Comparison of ENCODE assay signal across 18 cellular contexts in the genomic region with DNA sequence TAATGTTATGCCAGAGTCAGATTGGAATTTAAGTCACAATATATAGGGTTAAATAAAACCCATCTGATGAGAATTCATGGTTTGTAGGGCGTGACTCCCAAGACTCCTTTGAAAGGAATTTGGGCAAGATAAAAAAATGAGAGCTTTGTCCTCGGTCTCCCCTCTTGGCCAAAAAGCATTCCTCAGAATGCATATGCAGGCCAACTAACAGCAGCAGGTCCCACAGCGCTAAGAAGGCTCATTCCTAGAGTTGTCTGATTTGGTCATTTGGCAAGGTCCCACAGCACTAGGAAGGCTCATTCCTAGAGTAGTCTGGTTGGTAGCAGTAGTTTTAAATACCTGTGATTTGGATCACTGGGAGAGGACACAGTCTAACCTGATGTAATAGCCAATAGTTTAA.
DNase-seq lines count a peak whose midpoint lies in the region; ATAC-seq, FAIRE-seq and TF ChIP-seq lines count a peak whose summit lies in the region.
"Had no signal": no experiment of that assay in that cellular context is flagged by ENCODE, and none has a peak within 500 bp of the region (broad histone marks: within the 10 kb centered on the region; RNA-seq: fewer than 3 reads in every experiment).

No MANE protein-coding gene starts in this region.

- H3K9ac ChIP-seq in astrocyte (ENCODE audit: low read length) (no peak overlapping the region), endodermal cell (ENCODE audit: extremely low read depth, low read length, poor library complexity, severe bottlenecking) (no peak overlapping the region), mesendoderm (ENCODE audit: low read length) (no peak overlapping the region)

- H2AK5ac ChIP-seq in mesendoderm (ENCODE audit: low read length), result peak overlapping the region; percentile 37

- H3K4me3 Mint-ChIP-seq in astrocyte (ENCODE audit: unreplicated experiment) (no peak overlapping the region), endodermal cell (no peak overlapping the region)
- no peak overlapping the region for H3K4me3 Mint-ChIP-seq in CD8-positive, alpha-beta T cell
- H3K4me3 Mint-ChIP-seq in activated T-helper 1 cell treated with anti-CD3 and anti-CD28 coated beads, Interleukin-12 subunit alpha, Interleukin-12 subunit beta, Interleukin-2, Interleukin-4 antibody, amounts not matched to agents 30 ng/mL and 10 ng/mL and 1 ng/mL, durations not matched to agents 14 hours and 24 hours and 36 hours, result no peak overlapping the region
- H3K4me3 Mint-ChIP-seq: CD4-positive, alpha-beta T cell; IgD-negative memory B cell had no signal

- H2BK15ac ChIP-seq in mesendoderm (replicated peaks; ENCODE audit: low read depth), result no peak overlapping the region

- H3K27ac Mint-ChIP-seq in astrocyte (ENCODE audit: unreplicated experiment) (no peak overlapping the region), endodermal cell (no peak overlapping the region)
- H3K27ac Mint-ChIP-seq in CD8-positive, alpha-beta T cell, result no peak overlapping the region
- no peak overlapping the region for H3K27ac Mint-ChIP-seq in activated T-helper 1 cell treated with anti-CD3 and anti-CD28 coated beads, Interleukin-12 subunit alpha, Interleukin-12 subunit beta, Interleukin-2, Interleukin-4 antibody, amounts not matched to agents 30 ng/mL and 10 ng/mL and 1 ng/mL, durations not matched to agents 14 hours and 24 hours and 36 hours
- H3K27ac Mint-ChIP-seq: CD4-positive, alpha-beta T cell; IgD-negative memory B cell had no signal

- H3K9me3 ChIP-seq in astrocyte (ENCODE audit: insufficient read depth, low read depth, low read length) (no peaks in the 10 kb centered on the region), endodermal cell (ENCODE audit: control insufficient read depth, low read length) (peaks cover 70% of the 10 kb centered on the region), testis (no peaks in the 10 kb centered on the region)
- H3K9me3 ChIP-seq in CD8-positive, alpha-beta T cell (ENCODE audit: low read length), result no peaks in the 10 kb centered on the region
- H3K9me3 ChIP-seq: HAP-1 had no signal

- no peaks in the 10 kb centered on the region for H3K36me3 Mint-ChIP-seq in astrocyte (ENCODE audit: low read depth, unreplicated experiment)
- H3K36me3 Mint-ChIP-seq in endodermal cell (ENCODE audit: low read depth), result peaks cover 18% of the 10 kb centered on the region
- H3K36me3 Mint-ChIP-seq in CD8-positive, alpha-beta T cell, result no peaks in the 10 kb centered on the region
- no peaks in the 10 kb centered on the region for H3K36me3 Mint-ChIP-seq in activated T-helper 1 cell treated with anti-CD3 and anti-CD28 coated beads, Interleukin-12 subunit alpha, Interleukin-12 subunit beta, Interleukin-2, Interleukin-4 antibody, amounts not matched to agents 30 ng/mL and 10 ng/mL and 1 ng/mL, durations not matched to agents 14 hours and 24 hours and 36 hours (ENCODE audit: low read depth)
- H3K36me3 Mint-ChIP-seq: IgD-negative memory B cell had no signal

- no peak overlapping the region for H3K4ac ChIP-seq in mesendoderm (ENCODE audit: low read depth, low read length)

- no peak for TF ChIP-seq POLR2A in testis (IDR thresholded peaks at IDR 0.05)

- POLR2A ChIA-PET in CD8-positive, alpha-beta T cell (lab: Charles Lee), result no interaction called here

- H3K18ac ChIP-seq in mesendoderm (ENCODE audit: low read length), result no peak overlapping the region

- H3K4me1 Mint-ChIP-seq in astrocyte (ENCODE audit: low read depth, unreplicated experiment), result no peaks in the 10 kb centered on the region
- peaks cover 15% of the 10 kb centered on the region for H3K4me1 Mint-ChIP-seq in endodermal cell
- H3K4me1 Mint-ChIP-seq in CD8-positive, alpha-beta T cell (ENCODE audit: low read depth), result no peaks in the 10 kb centered on the region
- H3K4me1 Mint-ChIP-seq in activated T-helper 1 cell treated with anti-CD3 and anti-CD28 coated beads, Interleukin-12 subunit alpha, Interleukin-12 subunit beta, Interleukin-2, Interleukin-4 antibody, amounts not matched to agents 30 ng/mL and 10 ng/mL and 1 ng/mL, durations not matched to agents 14 hours and 24 hours and 36 hours (ENCODE audit: low read depth), result no peaks in the 10 kb centered on the region

- H3K4me2 ChIP-seq in astrocyte (ENCODE audit: low read length), result no peak overlapping the region
- no peak overlapping the region for H3K4me2 ChIP-seq in mesendoderm (ENCODE audit: low read length)

- H3K23ac ChIP-seq in mesendoderm (ENCODE audit: low read length), result no peak overlapping the region

- no peak overlapping the region for H4K8ac ChIP-seq in mesendoderm (ENCODE audit: low read depth, low read length)

- H3K79me2 ChIP-seq in astrocyte (ENCODE audit: insufficient read depth, low read length) (no peaks in the 10 kb centered on the region), mesendoderm (ENCODE audit: control insufficient read depth, insufficient read depth, low read length) (no peaks in the 10 kb centered on the region)

- no peaks in the 10 kb centered on the region for H3K27me3 Mint-ChIP-seq in astrocyte (ENCODE audit: low read depth, unreplicated experiment)
- no peaks in the 10 kb centered on the region for H3K27me3 Mint-ChIP-seq in endodermal cell (ENCODE audit: insufficient read depth)
- no peaks in the 10 kb centered on the region for H3K27me3 Mint-ChIP-seq in CD8-positive, alpha-beta T cell (ENCODE audit: low read depth)
- H3K27me3 Mint-ChIP-seq in activated T-helper 1 cell treated with anti-CD3 and anti-CD28 coated beads, Interleukin-12 subunit alpha, Interleukin-12 subunit beta, Interleukin-2, Interleukin-4 antibody, amounts not matched to agents 30 ng/mL and 10 ng/mL and 1 ng/mL, durations not matched to agents 14 hours and 24 hours and 36 hours (ENCODE audit: insufficient read depth), result no peaks in the 10 kb centered on the region
- H3K27me3 Mint-ChIP-seq: CD4-positive, alpha-beta T cell; IgD-negative memory B cell had no signal

- H3K27ac ChIP-seq in astrocyte (ENCODE audit: low read depth, low read length) (no peak overlapping the region), endodermal cell (ENCODE audit: low read depth, low read length) (no peak overlapping the region), mesendoderm (ENCODE audit: low read depth, low read length) (no peak overlapping the region), testis (no peak overlapping the region)
- H3K27ac ChIP-seq in CD8-positive, alpha-beta T cell (ENCODE audit: low read depth, low read length), result no peak overlapping the region
- H3K27ac ChIP-seq: C4-2B had no signal

- no peaks in the 10 kb centered on the region for H3K36me3 ChIP-seq in astrocyte (ENCODE audit: insufficient read depth, low read length)
- peaks cover 7% of the 10 kb centered on the region for H3K36me3 ChIP-seq in endodermal cell (ENCODE audit: control insufficient read depth, insufficient read depth, low read length)
- H3K36me3 ChIP-seq in mesendoderm (ENCODE audit: control insufficient read depth, insufficient read depth, low read length), result no peaks in the 10 kb centered on the region
- no peaks in the 10 kb centered on the region for H3K36me3 ChIP-seq in CD8-positive, alpha-beta T cell (ENCODE audit: insufficient read depth, low read length)
- no peaks in the 10 kb centered on the region for H3K36me3 ChIP-seq in testis (ENCODE audit: low read depth, missing control alignments)
- H3K36me3 ChIP-seq: HAP-1 had no signal

- no peak for TF ChIP-seq CTCF in AG10803 (conservative IDR thresholded peaks at IDR 0.05; ENCODE audit: low read length)
- TF ChIP-seq CTCF in astrocyte (IDR thresholded peaks at IDR 0.05; ENCODE audit: insufficient read depth, low read depth, low read length), result no peak
- TF ChIP-seq CTCF in endodermal cell (conservative IDR thresholded peaks at IDR 0.05), result no peak
- no peak for TF ChIP-seq CTCF in CD8-positive, alpha-beta T cell (IDR thresholded peaks at IDR 0.05)
- TF ChIP-seq CTCF in testis (IDR thresholded peaks at IDR 0.05), result no peak

- no peaks in the 10 kb centered on the region for H4K20me1 ChIP-seq in astrocyte (ENCODE audit: insufficient read depth, low read length)

- no peak for FAIRE-seq in astrocyte (lab: Jason Lieb, UNC)
- FAIRE-seq: HepG2 had no signal

- intact Hi-C loops in CD8-positive, alpha-beta T cell (cut with DNase I, micrococcal nuclease), result loop anchor here in 1 of 2 experiments (2.0 kb wide), 1 partner anchor 25 kb away; no protein-coding TSS in a partner anchor
- intact Hi-C loops in activated T-helper 1 cell treated with anti-CD3 and anti-CD28 coated beads, Interleukin-12 subunit alpha, Interleukin-12 subunit beta, Interleukin-2, Interleukin-4 antibody, amounts not matched to agents 30 ng/mL and 10 ng/mL and 1 ng/mL, durations not matched to agents 14 hours and 24 hours and 36 hours (cut with micrococcal nuclease), result no loop called here
- intact Hi-C loops in testis (cut with DNase I; ENCODE audit: low total_unique reads), result no loop called here

- ATAC-seq in CD8-positive, alpha-beta T cell, result no peak
- ATAC-seq: HepG2 had no signal

- no peak overlapping the region for H2BK120ac ChIP-seq in mesendoderm (ENCODE audit: low read depth, low read length)

- CTCF ChIA-PET in CD8-positive, alpha-beta T cell (lab: Charles Lee), result no interaction called here

- DNase-seq in AG10803 (ENCODE audit: low read depth) (peak; percentile 10), astrocyte (ENCODE audit: low read depth) (peak; percentile 62), endodermal cell (no peak), mesendoderm (no peak), superior temporal gyrus (ENCODE audit: extremely low spot score) (no peak), testis (no peak)
- no peak for DNase-seq in CD8-positive, alpha-beta T cell
- no peak for DNase-seq in activated T-helper 1 cell treated with anti-CD3 and anti-CD28 coated beads, Interleukin-12 subunit alpha, Interleukin-12 subunit beta, Interleukin-2, Interleukin-4 antibody, amounts not matched to agents 30 ng/mL and 10 ng/mL and 1 ng/mL, durations not matched to agents 14 hours and 24 hours and 36 hours (ENCODE audit: low spot score)
- DNase-seq: ACHN; AML-193; CD4-positive, alpha-beta T cell; DMS153; DMS79; GF-D8 had no signal

- no peaks in the 10 kb centered on the region for H3K27me3 ChIP-seq in astrocyte (ENCODE audit: insufficient read depth, low read length)
- H3K27me3 ChIP-seq in endodermal cell (ENCODE audit: control insufficient read depth, insufficient read depth, low read length, poor library complexity, severe bottlenecking), result no peaks in the 10 kb centered on the region
- no peaks in the 10 kb centered on the region for H3K27me3 ChIP-seq in mesendoderm (ENCODE audit: insufficient read depth, low read length, poor library complexity)
- H3K27me3 ChIP-seq in CD8-positive, alpha-beta T cell (ENCODE audit: insufficient read depth, low read length), result no peaks in the 10 kb centered on the region
- no peaks in the 10 kb centered on the region for H3K27me3 ChIP-seq in testis

- no peak overlapping the region for H3K4me3 ChIP-seq in AG10803 (ENCODE audit: low read length)
- H3K4me3 ChIP-seq in astrocyte (ENCODE audit: insufficient read depth, low read depth, low read length), result no peak overlapping the region
- H3K4me3 ChIP-seq in endodermal cell (ENCODE audit: low read length), result peak overlapping the region; percentile 10
- H3K4me3 ChIP-seq in mesendoderm (ENCODE audit: low read length), result no peak overlapping the region
- no peak overlapping the region for H3K4me3 ChIP-seq in CD8-positive, alpha-beta T cell (ENCODE audit: low read depth, low read length)
- no peak overlapping the region for H3K4me3 ChIP-seq in testis
- H3K4me3 ChIP-seq: HAP-1 had no signal

- H3K79me1 ChIP-seq in mesendoderm (ENCODE audit: low read length), result no peaks in the 10 kb centered on the region

- H3K4me1 ChIP-seq in astrocyte (ENCODE audit: insufficient read depth, low read length), result no peaks in the 10 kb centered on the region
- H3K4me1 ChIP-seq in endodermal cell (ENCODE audit: control insufficient read depth, insufficient read depth, low read length), result no peaks in the 10 kb centered on the region
- H3K4me1 ChIP-seq in mesendoderm (ENCODE audit: control insufficient read depth, low read depth, low read length), result no peaks in the 10 kb centered on the region
- no peaks in the 10 kb centered on the region for H3K4me1 ChIP-seq in CD8-positive, alpha-beta T cell (ENCODE audit: insufficient read depth, low read length)
- no peaks in the 10 kb centered on the region for H3K4me1 ChIP-seq in testis

- 92 to 93% methylated on average over 2 to 3 of the region's 3 CpGs for WGBS in endodermal cell (ENCODE audit: insufficient coverage in 1 of 2, insufficient read length in 1 of 2), 2 experiments
- no CpG with 5 or more reads among the region's 3 CpGs for WGBS in mesendoderm (ENCODE audit: extremely low coverage, insufficient coverage, low lambda C conversion rate)
- 90 to 91% methylated on average over 3 of the region's 3 CpGs for WGBS in testis, 2 donors

- H3K56ac ChIP-seq in mesendoderm (ENCODE audit: low read length), result peak overlapping the region; percentile 44

- H4K5ac ChIP-seq in mesendoderm (ENCODE audit: low read length), result no peak overlapping the region

- no peak overlapping the region for H2AFZ ChIP-seq in astrocyte (ENCODE audit: low read depth, low read length)

- H3K9me3 Mint-ChIP-seq in astrocyte (ENCODE audit: unreplicated experiment) (no peaks in the 10 kb centered on the region), endodermal cell (peaks cover 36% of the 10 kb centered on the region)
- no peaks in the 10 kb centered on the region for H3K9me3 Mint-ChIP-seq in CD8-positive, alpha-beta T cell
- H3K9me3 Mint-ChIP-seq in activated T-helper 1 cell treated with anti-CD3 and anti-CD28 coated beads, Interleukin-12 subunit alpha, Interleukin-12 subunit beta, Interleukin-2, Interleukin-4 antibody, amounts not matched to agents 30 ng/mL and 10 ng/mL and 1 ng/mL, durations not matched to agents 14 hours and 24 hours and 36 hours, result no peaks in the 10 kb centered on the region
- H3K9me3 Mint-ChIP-seq: CD4-positive, alpha-beta T cell; IgD-negative memory B cell had no signal

- peak overlapping the region; percentile 39 for H2BK5ac ChIP-seq in mesendoderm (ENCODE audit: low read length)

Comparison
In these comparisons a context has a peak if more than half of its experiments do, and no peak if none do; other contexts are left out.
1. DNase-seq: peak in AG10803 (single experiment) and astrocyte (single experiment); none in endodermal cell (single experiment), mesendoderm (single experiment), superior temporal gyrus (single experiment), CD8-positive, alpha-beta T cell (0 of 7), activated T-helper 1 cell treated with anti-CD3 and anti-CD28 coated beads, Interleukin-12 subunit alpha, Interleukin-12 subunit beta, Interleukin-2, Interleukin-4 antibody, amounts not matched to agents 30 ng/mL and 10 ng/mL and 1 ng/mL, durations not matched to agents 14 hours and 24 hours and 36 hours (single experiment) and testis (single experiment).